Comparison of ENCODE assay signal across 16 cellular contexts in the genomic region with DNA sequence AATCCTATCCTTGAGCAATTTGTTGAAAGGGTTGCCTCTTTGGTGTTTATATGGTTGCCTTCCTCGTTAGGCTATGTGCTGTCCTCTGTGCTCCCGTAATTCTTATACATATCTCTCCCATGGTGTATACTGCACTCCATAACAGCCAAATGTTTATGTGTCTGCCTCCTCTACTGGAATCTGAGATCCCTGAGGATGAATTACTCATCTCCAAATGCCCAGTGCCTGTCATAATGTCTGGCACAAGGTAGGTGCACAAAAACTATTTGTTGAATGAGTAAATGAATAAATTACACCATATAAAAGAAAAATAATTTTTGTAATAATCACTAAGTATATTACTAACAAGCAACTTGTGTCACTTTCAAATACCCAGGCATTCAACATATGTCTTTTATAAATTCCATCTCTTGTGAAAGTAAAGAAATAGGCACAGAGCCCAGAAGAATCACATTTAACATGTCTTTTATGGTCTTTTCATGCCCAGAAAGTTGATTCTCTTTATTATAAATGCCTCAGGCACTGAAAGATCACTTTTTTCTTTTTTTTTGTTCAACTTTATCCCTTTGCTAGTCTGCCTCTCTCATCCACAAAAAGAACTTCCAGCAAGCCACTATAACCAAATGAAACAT.
A peak's percentile ranks its signal among the peaks of the same experiment; 100 is the strongest.
DNase-seq lines count a peak whose midpoint lies in the region; ATAC-seq and TF ChIP-seq lines count a peak whose summit lies in the region.
"Had no signal": no experiment of that assay in that cellular context is flagged by ENCODE, and none has a peak within 500 bp of the region (broad histone marks: within the 10 kb centered on the region; RNA-seq: fewer than 3 reads in every experiment).

No MANE protein-coding gene starts in this region.

- H3K27ac ChIP-seq in SK-N-MC (peak overlapping the region; percentile 98), foreskin keratinocyte (no peak overlapping the region)
- H3K27ac ChIP-seq: BLaER1, SJSA1 had no signal

- TF ChIP-seq CTCF in foreskin keratinocyte (conservative IDR thresholded peaks at IDR 0.05): no peak

- intact Hi-C loops in Right ventricle myocardium superior (cut with DNase I): no loop called here

- H3K36me3 ChIP-seq in SK-N-MC (ENCODE audit: insufficient read depth, low read length): no peaks in the 10 kb centered on the region
- H3K36me3 ChIP-seq: BLaER1, SJSA1 had no signal

- no peak overlapping the region for H3K9ac ChIP-seq in SK-N-MC (ENCODE audit: insufficient read length)
- H3K9ac ChIP-seq: BLaER1 had no signal

- H3K4me3 ChIP-seq in SK-N-MC: peak overlapping the region; percentile 76
- H3K4me3 ChIP-seq: BLaER1, SJSA1 had no signal

- H3K9me3 ChIP-seq in SK-N-MC (ENCODE audit: low read depth, low read length): no peaks in the 10 kb centered on the region
- H3K9me3 ChIP-seq: SJSA1 had no signal

- H3K27ac Mint-ChIP-seq in stimulated activated effector memory CD8-positive, alpha-beta T cell treated with anti-CD3 and anti-CD28 coated beads, Interleukin-12 subunit alpha, Interleukin-12 subunit beta, amount 100 ng/mL, for 72 hours: no peak overlapping the region
- H3K27ac Mint-ChIP-seq: CD8-positive, alpha-beta T cell had no signal

- H3K9me3 Mint-ChIP-seq in stimulated activated effector memory CD8-positive, alpha-beta T cell treated with anti-CD3 and anti-CD28 coated beads, Interleukin-12 subunit alpha, Interleukin-12 subunit beta, amount 100 ng/mL, for 72 hours: no peaks in the 10 kb centered on the region
- H3K9me3 Mint-ChIP-seq: CD8-positive, alpha-beta T cell had no signal

- DNase-seq in GM04503 (ENCODE audit: low read depth) (peak; percentile 12), SK-N-MC (ENCODE audit: low read depth, low spot score) (peak; percentile 83), foreskin keratinocyte (peak; percentile 42 to 74), GM19238 (ENCODE audit: insufficient read length, low spot score) (no peak), Right ventricle myocardium superior (no peak)
- no peak for DNase-seq in stimulated activated effector memory CD8-positive, alpha-beta T cell treated with anti-CD3 and anti-CD28 coated beads, Interleukin-12 subunit alpha, Interleukin-12 subunit beta, amount 100 ng/mL, for 72 hours (ENCODE audit: low spot score in 2 of 2)
- DNase-seq: CD8-positive, alpha-beta T cell; DMS79 treated with DMSO at 0.1 percent for 48 hours; GDM1; H7; NCI-H1930; NCI-H774; SW 1271 had no signal

- no peaks in the 10 kb centered on the region for H3K4me1 Mint-ChIP-seq in stimulated activated effector memory CD8-positive, alpha-beta T cell treated with anti-CD3 and anti-CD28 coated beads, Interleukin-12 subunit alpha, Interleukin-12 subunit beta, amount 100 ng/mL, for 72 hours

- no peaks in the 10 kb centered on the region for H3K4me1 ChIP-seq in foreskin keratinocyte
- H3K4me1 ChIP-seq: BLaER1, SJSA1 had no signal

- H3K36me3 Mint-ChIP-seq in stimulated activated effector memory CD8-positive, alpha-beta T cell treated with anti-CD3 and anti-CD28 coated beads, Interleukin-12 subunit alpha, Interleukin-12 subunit beta, amount 100 ng/mL, for 72 hours: no peaks in the 10 kb centered on the region
- H3K36me3 Mint-ChIP-seq: CD8-positive, alpha-beta T cell had no signal

- peak; percentile 68 for ATAC-seq in foreskin keratinocyte
- no peak for ATAC-seq in GM21825 (IDR thresholded peaks at IDR 0.05; ENCODE audit: unreplicated experiment)
- no peak for ATAC-seq in Right ventricle myocardium superior (ENCODE audit: poor library complexity)
- no peak for ATAC-seq in stimulated activated effector memory CD8-positive, alpha-beta T cell treated with anti-CD3 and anti-CD28 coated beads, Interleukin-12 subunit alpha, Interleukin-12 subunit beta, amount 100 ng/mL, for 72 hours
- ATAC-seq: CD8-positive, alpha-beta T cell had no signal

- H3K4me3 Mint-ChIP-seq in stimulated activated effector memory CD8-positive, alpha-beta T cell treated with anti-CD3 and anti-CD28 coated beads, Interleukin-12 subunit alpha, Interleukin-12 subunit beta, amount 100 ng/mL, for 72 hours: no peak overlapping the region
- H3K4me3 Mint-ChIP-seq: CD8-positive, alpha-beta T cell had no signal

- H3K27me3 ChIP-seq in foreskin keratinocyte: peaks cover 25% of the 10 kb centered on the region
- H3K27me3 ChIP-seq: BLaER1, SJSA1 had no signal

Comparison
In these comparisons a context has a peak if more than half of its experiments do, and no peak if none do; other contexts are left out.
1. DNase-seq: peak in GM04503 (single experiment), SK-N-MC (single experiment) and foreskin keratinocyte (2 of 2); none in GM19238 (single experiment), Right ventricle myocardium superior (single experiment) and stimulated activated effector memory CD8-positive, alpha-beta T cell treated with anti-CD3 and anti-CD28 coated beads, Interleukin-12 subunit alpha, Interleukin-12 subunit beta, amount 100 ng/mL, for 72 hours (0 of 2).